8 cellular contexts compared by ENCODE assay signal in the genomic region with DNA sequence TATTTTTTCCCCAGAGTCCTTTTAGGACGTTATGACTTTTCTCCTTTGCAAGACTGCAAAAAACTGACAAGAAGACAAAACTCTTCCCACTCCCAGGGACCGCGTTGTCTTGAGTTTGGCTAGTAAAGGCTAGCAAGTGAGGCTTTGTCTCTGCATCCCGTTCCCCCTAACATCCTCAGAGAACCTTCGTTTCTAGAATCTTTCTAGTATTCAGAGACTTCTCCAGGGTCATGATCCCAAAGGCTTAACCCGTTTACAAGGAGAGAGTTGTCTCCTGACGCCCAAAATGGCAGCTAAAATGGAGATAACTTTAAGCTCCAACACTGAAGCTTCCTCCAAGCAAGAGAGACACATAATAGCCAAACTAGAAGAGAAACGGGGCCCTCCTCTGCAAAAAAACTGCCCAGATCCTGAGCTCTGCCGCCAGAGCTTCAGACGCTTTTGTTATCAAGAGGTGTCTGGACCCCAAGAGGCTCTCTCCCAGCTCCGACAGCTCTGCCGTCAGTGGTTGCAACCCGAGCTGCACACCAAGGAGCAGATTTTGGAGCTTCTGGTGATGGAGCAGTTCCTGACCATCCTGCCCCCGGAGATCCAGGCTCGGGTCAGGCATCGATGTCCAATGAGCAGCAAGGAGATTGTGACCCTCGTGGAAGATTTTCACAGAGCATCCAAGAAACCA. TPM values are rescaled to one million over a fixed set of nuclear protein-coding genes. Genes with fewer than 3 reads are reported as not detected.
DNase-seq lines count a peak whose midpoint lies in the region; ATAC-seq and TF ChIP-seq lines count a peak whose summit lies in the region.

No MANE protein-coding gene starts in this region.

- no peaks in the 10 kb centered on the region for H4K20me1 ChIP-seq in KMS-11 (ENCODE audit: insufficient read depth)

- H3K36me3 ChIP-seq in KMS-11 (ENCODE audit: insufficient read depth) = peaks cover 18% of the 10 kb centered on the region; the same call in 1 of the 2 replicates
- peaks cover 11 to 45% (median 42%) of the 10 kb centered on the region in 4 donors for H3K36me3 ChIP-seq in liver (ENCODE audit: control insufficient read depth in 4 of 4, insufficient read depth in 3 of 4, low read depth in 1 of 4, low read length in 3 of 4)
- H3K36me3 ChIP-seq in tibial nerve = peaks cover 9 to 60% (median 32%) of the 10 kb centered on the region in 3 donors

- H3K9ac ChIP-seq in KMS-11 = peak overlapping the region; percentile 48
- peak overlapping the region; percentile 84 to 88 for H3K9ac ChIP-seq in liver (ENCODE audit: low read depth in 1 of 2, low read length in 2 of 2)

- no peak for TF ChIP-seq POLR2A in tibial nerve (IDR thresholded peaks at IDR 0.05)

- no peak for TF ChIP-seq EP300 in tibial nerve (IDR thresholded peaks at IDR 0.05)

- H3K27me3 ChIP-seq in KMS-11 (ENCODE audit: insufficient read depth, low read depth) = no peaks in the 10 kb centered on the region
- no peaks in the 10 kb centered on the region for H3K27me3 ChIP-seq in liver (ENCODE audit: control insufficient read depth in 4 of 4, insufficient read depth in 4 of 4, low read length in 3 of 4)
- H3K27me3 ChIP-seq in tibial nerve = no peaks in the 10 kb centered on the region

- peak overlapping the region; percentile 92 for H3K4me2 ChIP-seq in KMS-11

- peaks cover 32% of the 10 kb centered on the region for H3K79me2 ChIP-seq in KMS-11 (ENCODE audit: insufficient read depth, low read depth)

- H3K4me1 ChIP-seq in KMS-11 (ENCODE audit: low read depth, poor library complexity, severe bottlenecking) (peaks cover 14% of the 10 kb centered on the region), liver (ENCODE audit: control insufficient read depth in 4 of 4, insufficient read depth in 4 of 4, low read length in 3 of 4) (peaks cover 2 to 13% (median 8%) of the 10 kb centered on the region in 4 donors), tibial nerve (peaks cover 0 to 40% (median 14%) of the 10 kb centered on the region in 4 donors)

- DNase-seq in DMS 273 (lab: John Stamatoyannopoulos, UW; ENCODE audit: unreplicated experiment) = peak; percentile 68
- DNase-seq in DMS 273 treated with DMSO at 0.1 percent for 48 hours (lab: John Stamatoyannopoulos, UW) = no peak
- DNase-seq in astrocyte of the hippocampus (ENCODE audit: low read depth, low spot score) = peak; percentile 31
- no peak for DNase-seq in tibial nerve (ENCODE audit: low spot score in 2 of 2)
- DNase-seq in pons (ENCODE audit: low spot score) = no peak

- WGBS in liver = 47% methylated on average over 17 of the region's 17 CpGs
- 20 to 30% methylated on average over 17 of the region's 17 CpGs for WGBS in tibial nerve, 2 donors

- H3K9me3 ChIP-seq in liver (ENCODE audit: control insufficient read depth in 4 of 4, low read length in 3 of 4) = peaks cover 16 to 40% (median 36%) of the 10 kb centered on the region in 4 donors
- peaks cover 0 to 51% (median 7%) of the 10 kb centered on the region in 4 donors for H3K9me3 ChIP-seq in tibial nerve

- TF ChIP-seq CTCF in KMS-11 (conservative IDR thresholded peaks at IDR 0.05; ENCODE audit: low read depth, low read length) (no peak), liver (IDR thresholded peaks at IDR 0.05; ENCODE audit: low read depth, low read length, missing input control) (no peak), tibial nerve (IDR thresholded peaks at IDR 0.05) (no peak)

- H2AFZ ChIP-seq in KMS-11 (ENCODE audit: low read depth) = peak overlapping the region; percentile 35

- H3K4me3 ChIP-seq in KMS-11 (IDR thresholded peaks at IDR 0.05; ENCODE audit: insufficient read depth, low read depth, low read length) = no peak overlapping the region
- H3K4me3 ChIP-seq in liver (ENCODE audit: low read depth in 1 of 3, low read length in 3 of 3) = peak overlapping the region; percentile 79 to 95 (median 95)
- H3K4me3 ChIP-seq in tibial nerve = peak overlapping the region; percentile 93 to 99 (median 96)

- peak overlapping the region; percentile 60 for H3K27ac ChIP-seq in KMS-11
- H3K27ac ChIP-seq in liver (ENCODE audit: low read depth in 1 of 2, low read length in 2 of 2) = peak overlapping the region; percentile 88 to 94
- peak overlapping the region; percentile 33 to 92 (median 78) for H3K27ac ChIP-seq in tibial nerve

- no peak for TF ChIP-seq RAD21 in liver (IDR thresholded peaks at IDR 0.05)

- ATAC-seq in HG02642 (IDR thresholded peaks at IDR 0.05; ENCODE audit: poor library complexity, unreplicated experiment) = no peak

TF ChIP-seq in liver, 16 proteins besides CTCF, POLR2A, EP300 and RAD21:
- TF ChIP-seq HNF4A (conservative IDR thresholded peaks at IDR 0.05) = no peak
- TF ChIP-seq, protein P1, sequence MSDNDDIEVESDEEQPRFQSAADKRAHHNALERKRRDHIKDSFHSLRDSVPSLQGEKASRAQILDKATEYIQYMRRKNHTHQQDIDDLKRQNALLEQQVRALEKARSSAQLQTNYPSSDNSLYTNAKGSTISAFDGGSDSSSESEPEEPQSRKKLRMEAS (IDR thresholded peaks at IDR 0.05) = no peak
- no peak for TF ChIP-seq NR2F2 (IDR thresholded peaks at IDR 0.05)
- no peak for TF ChIP-seq FOXA1 (IDR thresholded peaks at IDR 0.05)
- no peak for TF ChIP-seq TAF1 (conservative IDR thresholded peaks at IDR 0.05)
- TF ChIP-seq EGR1 (IDR thresholded peaks at IDR 0.05; ENCODE audit: low read depth in 2 of 2) = no peak

RNA-seq across cellular contexts. Expression of a gene that starts 0.8 kb away (rescaled TPM):
- total RNA-seq in liver (1 to 10 TPM; 4.2 to 4.6 TPM), tibial nerve (10 to 100 TPM; 12.0 to 16.7 (median 13.1) TPM)
- polyA plus RNA-seq in liver = 1 to 10 TPM; 3.8 to 4.1 TPM

RNA-seq across cellular contexts. Expression of a gene that starts 1.1 kb away (rescaled TPM):
- 1 to 10 TPM; 6.1 to 7.7 TPM for total RNA-seq in liver
- 1 to 10 TPM; 4.2 to 5.9 TPM for polyA plus RNA-seq in liver
- total RNA-seq in tibial nerve = 10 to 100 TPM in 3 of 4 donors, 1 to 10 TPM in 1; 8.7 to 22.3 (median 14.0) TPM

RNA-seq across cellular contexts. Expression of a gene that starts 41.4 kb away (rescaled TPM):
- 1 to 10 TPM; 1.2 to 1.7 TPM for total RNA-seq in liver
- under 1 TPM; 0.53 to 0.54 TPM for polyA plus RNA-seq in liver
- 1 to 10 TPM; 2.2 to 3.1 (median 2.7) TPM for total RNA-seq in tibial nerve

RNA-seq across cellular contexts. Expression of a gene that starts 41.6 kb away (rescaled TPM):
- total RNA-seq in liver (10 to 100 TPM; 11.3 to 21.3 TPM), tibial nerve (10 to 100 TPM; 27.6 to 37.8 (median 28.0) TPM)
- 10 to 100 TPM; 29.9 to 41.3 TPM for polyA plus RNA-seq in liver

RNA-seq across cellular contexts. Expression of a gene that starts 46.2 kb away (rescaled TPM):
- total RNA-seq in liver (under 1 TPM; 0.08 to 0.19 TPM), tibial nerve (1 to 10 TPM in 1 of 4 donors, under 1 TPM in 2, not detected in 1; 0.44 to 1.2 (median 0.59) TPM)
- not detected for polyA plus RNA-seq in liver

Comparison
In these comparisons a context has a peak if more than half of its experiments do, and no peak if none do; other contexts are left out.
1. DNase-seq: peak in DMS 273 (single experiment) and astrocyte of the hippocampus (single experiment); none in DMS 273 treated with DMSO at 0.1 percent for 48 hours (single experiment), tibial nerve (0 of 2) and pons (single experiment).
2. Peak in every context shown above with its lines, with median percentiles within 50 percentile points of each other: H3K27ac ChIP-seq.